ENCODE assay signal across 1 cellular context in the genomic region with DNA sequence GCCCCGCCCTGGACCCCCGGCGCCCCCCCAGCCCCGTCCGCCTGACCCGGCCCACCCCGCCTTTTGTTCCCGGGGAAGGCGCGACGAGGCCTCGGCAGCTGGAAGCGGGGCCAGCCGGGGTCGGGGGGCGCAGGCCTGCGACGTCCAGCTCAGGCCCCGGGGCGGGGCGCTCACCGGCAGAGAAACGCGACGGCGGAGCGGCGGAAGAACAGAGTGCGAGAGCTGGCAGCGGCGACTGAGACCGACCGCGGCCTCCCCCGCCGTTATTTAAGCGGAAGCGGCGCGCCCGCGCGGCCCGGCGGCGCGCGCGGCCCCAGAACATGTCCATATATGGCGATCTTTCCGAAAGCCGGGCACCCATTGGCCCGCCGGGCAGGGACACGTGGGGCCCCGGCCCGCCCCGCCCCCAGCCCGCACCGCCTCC.
A peak's percentile ranks its signal among the peaks of the same experiment; 100 is the strongest.
TF ChIP-seq lines count a peak whose summit lies in the region.

ACTG1 (minus strand) TSS at position 240 of the 424 bp plus-strand sequence. CDS start 445 bp downstream, outside the sequence.

TF ChIP-seq in Ishikawa, 13 proteins besides CTCF, POLR2A, EP300 and RAD21 (continued from another document):
- peak; percentile 34; the same call in 1 of the 2 replicates for TF ChIP-seq MAX (IDR thresholded peaks at IDR 0.05)
